ENCODE assay signal across 10 cellular contexts in the genomic region with DNA sequence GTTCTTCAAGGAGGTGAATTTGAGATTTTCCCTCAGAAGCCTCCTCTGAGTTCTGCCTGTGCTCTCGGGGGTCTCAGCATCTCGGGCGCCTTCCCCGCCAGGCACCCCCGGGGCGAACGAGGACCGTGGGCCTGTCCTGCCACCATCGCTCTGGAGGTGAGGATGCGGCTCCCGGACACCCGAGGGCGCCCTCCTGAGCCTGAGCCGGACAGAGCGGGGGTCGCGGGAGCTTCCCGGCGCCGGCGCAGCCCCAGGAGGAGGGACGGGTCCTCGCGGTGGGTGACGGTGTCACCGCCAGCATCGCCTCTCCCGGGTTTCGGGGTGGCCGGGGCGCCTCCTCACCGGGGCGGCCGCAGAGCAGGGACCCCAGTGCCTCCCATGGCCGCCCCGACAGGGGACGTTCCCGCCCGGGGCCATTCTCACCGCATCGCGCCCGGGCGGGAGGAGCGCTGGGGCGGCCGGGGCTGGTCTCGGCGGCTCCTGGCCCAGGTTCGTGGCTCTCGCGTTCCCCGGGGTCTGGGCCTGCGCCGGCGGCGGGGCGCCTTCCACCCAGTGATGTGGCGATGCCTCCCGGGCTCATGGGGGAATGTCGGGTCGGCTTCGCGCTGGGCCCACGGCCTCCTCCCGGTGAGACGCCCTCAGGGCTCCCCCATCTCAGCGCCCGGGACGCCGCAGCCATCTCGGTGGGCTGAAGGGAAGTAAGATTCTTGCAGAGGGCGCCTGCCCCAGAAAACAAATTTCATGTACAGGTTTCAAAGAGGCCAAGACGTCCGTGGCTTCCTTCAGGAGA.
DNase-seq lines count a peak whose midpoint lies in the region; ATAC-seq and TF ChIP-seq lines count a peak whose summit lies in the region.
"Had no signal": no experiment of that assay in that cellular context is flagged by ENCODE, and none has a peak within 500 bp of the region (broad histone marks: within the 10 kb centered on the region; RNA-seq: fewer than 3 reads in every experiment).

No MANE protein-coding gene starts in this region.

- no peak overlapping the region for H3K27ac Mint-ChIP-seq in nephron progenitor cell
- no peak overlapping the region for H3K27ac Mint-ChIP-seq in activated T-helper 1 cell treated with anti-CD3 and anti-CD28 coated beads, Interleukin-12 subunit alpha, Interleukin-12 subunit beta, Interleukin-2, Interleukin-4 antibody, amounts not matched to agents 30 ng/mL and 10 ng/mL and 1 ng/mL, durations not matched to agents 14 hours and 24 hours and 36 hours

- H3K27me3 Mint-ChIP-seq in nephron progenitor cell (ENCODE audit: low read depth, poor library complexity) = peaks cover 26% of the 10 kb centered on the region
- peaks cover 18% of the 10 kb centered on the region for H3K27me3 Mint-ChIP-seq in activated T-helper 1 cell treated with anti-CD3 and anti-CD28 coated beads, Interleukin-12 subunit alpha, Interleukin-12 subunit beta, Interleukin-2, Interleukin-4 antibody, amounts not matched to agents 30 ng/mL and 10 ng/mL and 1 ng/mL, durations not matched to agents 14 hours and 24 hours and 36 hours (ENCODE audit: insufficient read depth)

- TF ChIP-seq CTCF in gastroesophageal sphincter (IDR thresholded peaks at IDR 0.05) (peak in 3 of 4 experiments; percentile 58 to 76 (median 69)), nephron progenitor cell (IDR thresholded peaks at IDR 0.05) (peak; percentile 55), uterus (IDR thresholded peaks at IDR 0.05) (peak; percentile 42 to 69 (median 59))

- H3K27ac ChIP-seq in gastroesophageal sphincter (peak overlapping the region in 3 of 4 donors; percentile 33 to 68 (median 60)), uterus (peak overlapping the region; percentile 48 to 63)

- no peaks in the 10 kb centered on the region for H3K36me3 ChIP-seq in gastroesophageal sphincter
- no peaks in the 10 kb centered on the region for H3K36me3 ChIP-seq in uterus

- no peaks in the 10 kb centered on the region for H3K9me3 ChIP-seq in gastroesophageal sphincter
- H3K9me3 ChIP-seq in uterus = no peaks in the 10 kb centered on the region

- no peak for TF ChIP-seq EP300 in gastroesophageal sphincter (IDR thresholded peaks at IDR 0.05)

- intact Hi-C loops in uterus (cut with DNase I; ENCODE audit: low total_unique reads) = no loop called here
- intact Hi-C loops in activated T-helper 1 cell treated with anti-CD3 and anti-CD28 coated beads, Interleukin-12 subunit alpha, Interleukin-12 subunit beta, Interleukin-2, Interleukin-4 antibody, amounts not matched to agents 30 ng/mL and 10 ng/mL and 1 ng/mL, durations not matched to agents 14 hours and 24 hours and 36 hours (cut with micrococcal nuclease) = no loop called here

- DNase-seq in activated T-cell treated with anti-CD3 and anti-CD28 coated beads for 1 hour (ENCODE audit: low read depth) = peak; percentile 16
- DNase-seq in activated T-cell treated with anti-CD3 and anti-CD28 coated beads for 4 hours = no peak
- DNase-seq in nephron progenitor cell = peak; percentile 71
- peak; percentile 34 to 45 for DNase-seq in uterus
- no peak for DNase-seq in activated T-helper 1 cell treated with anti-CD3 and anti-CD28 coated beads, Interleukin-12 subunit alpha, Interleukin-12 subunit beta, Interleukin-2, Interleukin-4 antibody, amounts not matched to agents 30 ng/mL and 10 ng/mL and 1 ng/mL, durations not matched to agents 14 hours and 24 hours and 36 hours (ENCODE audit: low spot score)
- DNase-seq in NCI-H1694 treated with DMSO at 0.1 percent for 48 hours (lab: John Stamatoyannopoulos, UW) = no peak
- DNase-seq: AML-193 had no signal

- peaks cover 0 to 31% (median 4%) of the 10 kb centered on the region in 3 donors for H3K4me1 ChIP-seq in gastroesophageal sphincter
- no peaks in the 10 kb centered on the region for H3K4me1 ChIP-seq in uterus

- H3K4me3 ChIP-seq in gastroesophageal sphincter (peak overlapping the region; percentile 33 to 64), uterus (peak overlapping the region; percentile 32 to 34)

- 37% methylated on average over 3 of the region's 75 CpGs; no CpG with 5 or more reads in 1 of the 2 donors for WGBS in gastroesophageal sphincter (ENCODE audit: low coverage in 1 of 2), 2 donors

- TF ChIP-seq POLR2A in gastroesophageal sphincter (IDR thresholded peaks at IDR 0.05) = no peak
- TF ChIP-seq POLR2A in uterus (IDR thresholded peaks at IDR 0.05) = no peak

- peak overlapping the region; percentile 68 for H3K4me3 Mint-ChIP-seq in nephron progenitor cell
- no peak overlapping the region for H3K4me3 Mint-ChIP-seq in activated T-helper 1 cell treated with anti-CD3 and anti-CD28 coated beads, Interleukin-12 subunit alpha, Interleukin-12 subunit beta, Interleukin-2, Interleukin-4 antibody, amounts not matched to agents 30 ng/mL and 10 ng/mL and 1 ng/mL, durations not matched to agents 14 hours and 24 hours and 36 hours

- ATAC-seq in gastroesophageal sphincter (peak; percentile 62), GM19324 (IDR thresholded peaks at IDR 0.05; ENCODE audit: low FRiP score, unreplicated experiment) (no peak)
- ATAC-seq: left colon had no signal

- peaks cover 8% of the 10 kb centered on the region for H3K9me3 Mint-ChIP-seq in nephron progenitor cell
- H3K9me3 Mint-ChIP-seq in activated T-helper 1 cell treated with anti-CD3 and anti-CD28 coated beads, Interleukin-12 subunit alpha, Interleukin-12 subunit beta, Interleukin-2, Interleukin-4 antibody, amounts not matched to agents 30 ng/mL and 10 ng/mL and 1 ng/mL, durations not matched to agents 14 hours and 24 hours and 36 hours = no peaks in the 10 kb centered on the region

- peaks cover 13% of the 10 kb centered on the region for H3K27me3 ChIP-seq in gastroesophageal sphincter
- no peaks in the 10 kb centered on the region for H3K27me3 ChIP-seq in uterus

- H3K4me1 Mint-ChIP-seq in nephron progenitor cell = peaks cover 56% of the 10 kb centered on the region
- no peaks in the 10 kb centered on the region for H3K4me1 Mint-ChIP-seq in activated T-helper 1 cell treated with anti-CD3 and anti-CD28 coated beads, Interleukin-12 subunit alpha, Interleukin-12 subunit beta, Interleukin-2, Interleukin-4 antibody, amounts not matched to agents 30 ng/mL and 10 ng/mL and 1 ng/mL, durations not matched to agents 14 hours and 24 hours and 36 hours (ENCODE audit: low read depth)

- H3K36me3 Mint-ChIP-seq in nephron progenitor cell (ENCODE audit: low read depth) = peaks cover 18% of the 10 kb centered on the region
- no peaks in the 10 kb centered on the region for H3K36me3 Mint-ChIP-seq in activated T-helper 1 cell treated with anti-CD3 and anti-CD28 coated beads, Interleukin-12 subunit alpha, Interleukin-12 subunit beta, Interleukin-2, Interleukin-4 antibody, amounts not matched to agents 30 ng/mL and 10 ng/mL and 1 ng/mL, durations not matched to agents 14 hours and 24 hours and 36 hours (ENCODE audit: low read depth)

Comparison
In these comparisons a context has a peak if more than half of its experiments do, and no peak if none do; other contexts are left out.
1. DNase-seq: peak in activated T-cell treated with anti-CD3 and anti-CD28 coated beads for 1 hour (single experiment), nephron progenitor cell (single experiment) and uterus (2 of 2); none in activated T-cell treated with anti-CD3 and anti-CD28 coated beads for 4 hours (single experiment), activated T-helper 1 cell treated with anti-CD3 and anti-CD28 coated beads, Interleukin-12 subunit alpha, Interleukin-12 subunit beta, Interleukin-2, Interleukin-4 antibody, amounts not matched to agents 30 ng/mL and 10 ng/mL and 1 ng/mL, durations not matched to agents 14 hours and 24 hours and 36 hours (single experiment) and NCI-H1694 treated with DMSO at 0.1 percent for 48 hours (single experiment).
2. Peak in every context shown above with its lines, with median percentiles within 50 percentile points of each other: CTCF ChIP-seq.